ENCODE assay signal across 14 cellular contexts in genomic region chr4:17562157-17562556, GRCh38. TPM values are rescaled to one million over a fixed set of nuclear protein-coding genes. Genes with fewer than 3 reads are reported as not detected.
A peak's percentile ranks its signal among the peaks of the same experiment; 100 is the strongest.
DNase-seq lines count a peak whose midpoint lies in the region; ATAC-seq and TF ChIP-seq lines count a peak whose summit lies in the region.
"Had no signal": no experiment of that assay in that cellular context is flagged by ENCODE, and none has a peak within 500 bp of the region (broad histone marks: within the 10 kb centered on the region; RNA-seq: fewer than 3 reads in every experiment).

No MANE protein-coding gene starts in this region.

- no peak overlapping the region for H3K9ac ChIP-seq in Karpas-422 (ENCODE audit: low read length)
- H3K9ac ChIP-seq: KMS-11 had no signal

- no peaks in the 10 kb centered on the region for H3K27me3 ChIP-seq in Karpas-422 (ENCODE audit: low read length)
- H3K27me3 ChIP-seq in WERI-Rb-1 (ENCODE audit: insufficient read depth, low read depth, severe bottlenecking) = no peaks in the 10 kb centered on the region
- no peaks in the 10 kb centered on the region for H3K27me3 ChIP-seq in esophagus squamous epithelium
- H3K27me3 ChIP-seq: SJCRH30, tibial artery had no signal

- H3K4me3 ChIP-seq in Karpas-422 (ENCODE audit: low read length) = no peak overlapping the region
- no peak overlapping the region for H3K4me3 ChIP-seq in WERI-Rb-1 (ENCODE audit: low read depth, low read length)
- H3K4me3 ChIP-seq in mucosa of descending colon = no peak overlapping the region
- no peak overlapping the region for H3K4me3 ChIP-seq in esophagus squamous epithelium
- H3K4me3 ChIP-seq: SJCRH30, smooth muscle cell, tibial artery had no signal

- WGBS in esophagus squamous epithelium, 2 donors = 63 to 80% methylated on average over 1 of the region's 1 CpG

- ATAC-seq in mucosa of descending colon (peak; percentile 30), GM18505 (IDR thresholded peaks at IDR 0.05; ENCODE audit: unreplicated experiment) (no peak), HG03175 (IDR thresholded peaks at IDR 0.05; ENCODE audit: unreplicated experiment) (no peak)

- DNase-seq in GM10266 (ENCODE audit: extremely low spot score) (no peak), Karpas-422 (peak; percentile 70), WERI-Rb-1 (no peak), mucosa of descending colon (peak in 1 of 3 donors; percentile 14), esophagus squamous epithelium (lab: John Stamatoyannopoulos, UW) (no peak)
- DNase-seq: NCI-H226, nephron progenitor cell, tibial artery had no signal

- no peaks in the 10 kb centered on the region for H3K36me3 ChIP-seq in Karpas-422 (ENCODE audit: insufficient read depth, low read length)
- H3K36me3 ChIP-seq in WERI-Rb-1 = no peaks in the 10 kb centered on the region
- H3K36me3 ChIP-seq in mucosa of descending colon (ENCODE audit: low read depth) = no peaks in the 10 kb centered on the region
- H3K36me3 ChIP-seq in esophagus squamous epithelium = no peaks in the 10 kb centered on the region
- H3K36me3 ChIP-seq: SJCRH30, tibial artery had no signal

- H3K9me3 ChIP-seq in Karpas-422 (ENCODE audit: low read length) (no peaks in the 10 kb centered on the region), WERI-Rb-1 (ENCODE audit: severe bottlenecking) (no peaks in the 10 kb centered on the region), mucosa of descending colon (no peaks in the 10 kb centered on the region), esophagus squamous epithelium (no peaks in the 10 kb centered on the region)
- H3K9me3 ChIP-seq: SJCRH30, tibial artery had no signal

- no peaks in the 10 kb centered on the region for H3K9me2 ChIP-seq in Karpas-422 (replicated peaks; ENCODE audit: insufficient read depth, low read length)

- H3K4me1 ChIP-seq in Karpas-422 (ENCODE audit: low read length) = peaks cover 8% of the 10 kb centered on the region
- H3K4me1 ChIP-seq in mucosa of descending colon (ENCODE audit: low read depth) = no peaks in the 10 kb centered on the region
- H3K4me1 ChIP-seq in esophagus squamous epithelium = no peaks in the 10 kb centered on the region
- H3K4me1 ChIP-seq: tibial artery had no signal

- TF ChIP-seq CTCF in GM10266 (IDR thresholded peaks at IDR 0.05; ENCODE audit: control insufficient read depth, insufficient read depth, low read depth, missing control alignments) = peak; percentile 22
- TF ChIP-seq CTCF in WERI-Rb-1 (IDR thresholded peaks at IDR 0.05; ENCODE audit: low read depth, low read length) = peak; percentile 57
- no peak for TF ChIP-seq CTCF in mucosa of descending colon (IDR thresholded peaks at IDR 0.05)
- no peak for TF ChIP-seq CTCF in esophagus squamous epithelium (IDR thresholded peaks at IDR 0.05)

- H3K4me2 ChIP-seq in Karpas-422 (ENCODE audit: low read depth, low read length, poor library complexity, severe bottlenecking) = no peak overlapping the region
- H3K4me2 ChIP-seq: KMS-11, smooth muscle cell had no signal

- H2AFZ ChIP-seq in Karpas-422 (ENCODE audit: low read length) = no peak overlapping the region

- TF ChIP-seq POLR2A in GM18505 (IDR thresholded peaks at IDR 0.05; ENCODE audit: borderline replicate concordance, extremely low read depth, insufficient read depth, insufficient read length) (no peak), esophagus squamous epithelium (IDR thresholded peaks at IDR 0.05) (no peak)

- H3K27ac ChIP-seq in Karpas-422 (ENCODE audit: low read length) (no peak overlapping the region), WERI-Rb-1 (no peak overlapping the region), esophagus squamous epithelium (no peak overlapping the region)
- H3K27ac ChIP-seq: KMS-11, SJCRH30, tibial artery had no signal

- intact Hi-C loops in mucosa of descending colon (cut with DNase I, micrococcal nuclease) (no loop called here), esophagus squamous epithelium (cut with DNase I) (no loop called here)

- H4K20me1 ChIP-seq in Karpas-422 (ENCODE audit: insufficient read depth, low read depth, low read length) = no peaks in the 10 kb centered on the region

- H3K79me2 ChIP-seq in Karpas-422 (ENCODE audit: low read length) = no peaks in the 10 kb centered on the region

RNA-seq across cellular contexts. Expression of gene LAP3, which starts 14.8 kb away (rescaled TPM):
- 141 and 146 TPM in 2 replicates for total RNA-seq in Karpas-422 (2014; rRNA removed; shearing (Covaris generic); ENCODE audit: low replicate concordance)
- total RNA-seq in mucosa of descending colon = 100 to 1,000 TPM in 1 of 3 donors, 10 to 100 TPM in 2; 55.6 to 112 (median 66.2) TPM
- total RNA-seq in esophagus squamous epithelium = 10 to 100 TPM; 30.2 to 80.5 (median 54.6) TPM

RNA-seq across cellular contexts. Expression of gene CLRN2, which starts 47.2 kb away (rescaled TPM):
- not detected in 2 replicates for total RNA-seq in Karpas-422 (2014; rRNA removed; shearing (Covaris generic); ENCODE audit: low replicate concordance)
- total RNA-seq in mucosa of descending colon (not detected), esophagus squamous epithelium (not detected)
- total RNA-seq: kidney epithelial cell, SJCRH30, smooth muscle cell had no signal

RNA-seq across cellular contexts. Expression of gene QDPR, which starts 50.3 kb away (rescaled TPM):
- 14.7 and 18.9 TPM in 2 replicates for total RNA-seq in Karpas-422 (2014; rRNA removed; shearing (Covaris generic); ENCODE audit: low replicate concordance)
- total RNA-seq in mucosa of descending colon (10 to 100 TPM; 18.0 to 27.2 (median 24.1) TPM), esophagus squamous epithelium (1 to 10 TPM; 5.5 to 9.4 (median 8.5) TPM)

RNA-seq across cellular contexts. Expression of gene MED28, which starts 52.3 kb away (rescaled TPM):
- 24.8 and 48.7 TPM in 2 replicates for total RNA-seq in Karpas-422 (2014; rRNA removed; shearing (Covaris generic); ENCODE audit: low replicate concordance)
- total RNA-seq in mucosa of descending colon = 10 to 100 TPM; 35.3 to 55.6 (median 37.5) TPM
- total RNA-seq in esophagus squamous epithelium = 10 to 100 TPM in 3 of 4 donors, 1 to 10 TPM in 1; 6.1 to 14.5 (median 11.5) TPM

Comparison
In these comparisons a context has a peak if more than half of its experiments do, and no peak if none do; other contexts are left out.
1. CTCF ChIP-seq: peak in GM10266 (single experiment) and WERI-Rb-1 (single experiment); none in mucosa of descending colon (single experiment) and esophagus squamous epithelium (0 of 6).